Comparison of ENCODE assay signal across 21 cellular contexts in genomic region chr20:54268941-54269340, GRCh38.
DNase-seq lines count a peak whose midpoint lies in the region; ATAC-seq and TF ChIP-seq lines count a peak whose summit lies in the region.
"Had no signal": no experiment of that assay in that cellular context is flagged by ENCODE, and none has a peak within 500 bp of the region (broad histone marks: within the 10 kb centered on the region; RNA-seq: fewer than 3 reads in every experiment).

No MANE protein-coding gene starts in this region.

- no peaks in the 10 kb centered on the region for H3K36me3 ChIP-seq in HUES48 (ENCODE audit: control insufficient read depth, insufficient read depth, low read length)
- H3K36me3 ChIP-seq in tibial artery: no peaks in the 10 kb centered on the region

- H3K4me1 ChIP-seq in HUES48 (ENCODE audit: control insufficient read depth, insufficient read depth, low read length): peaks cover 33% of the 10 kb centered on the region
- peaks cover 0 to 4% (median 0%) of the 10 kb centered on the region in 4 donors for H3K4me1 ChIP-seq in tibial artery

- intact Hi-C loops in tibial artery (cut with DNase I; ENCODE audit: low total_unique reads): no loop called here

- H3K27me3 ChIP-seq in HUES48 (ENCODE audit: control insufficient read depth, insufficient read depth, low read length) (no peaks in the 10 kb centered on the region), tibial artery (no peaks in the 10 kb centered on the region)

- H3K9ac ChIP-seq in HUES48 (ENCODE audit: low read depth, low read length): no peak overlapping the region

- peak; percentile 39 for DNase-seq in ELF-1 (ENCODE audit: low read depth, low spot score)
- DNase-seq in choroid plexus epithelial cell (ENCODE audit: low read depth): peak; percentile 33
- DNase-seq in islet precursor cell: peak; percentile 61
- no peak for DNase-seq in tibial artery
- DNase-seq: CD4-positive, alpha-beta T cell; DMS53; EL; HCEC 1CT; KBM-7; NCI-H1105 treated with DMSO at 0.1 percent for 48 hours; NCI-H1694 treated with DMSO at 0.1 percent for 48 hours; NCI-H2227 treated with DMSO at 0.1 percent for 48 hours; NCI-H510A treated with DMSO at 0.1 percent for 48 hours; NCI-H82; RPMI8226; SIG-M5 had no signal

- H3K27ac ChIP-seq in HUES48 (ENCODE audit: low read depth, low read length) (peak overlapping the region; percentile 62), tibial artery (no peak overlapping the region)
- H3K27ac ChIP-seq: A549 had no signal

- no peaks in the 10 kb centered on the region for H3K9me3 ChIP-seq in HUES48 (ENCODE audit: control insufficient read depth, insufficient read depth, low read length)
- no peaks in the 10 kb centered on the region for H3K9me3 ChIP-seq in tibial artery
- H3K9me3 ChIP-seq: A549 had no signal

- ATAC-seq in GM18502 (IDR thresholded peaks at IDR 0.05; ENCODE audit: poor library complexity, unreplicated experiment) (no peak), esophagus mucosa (no peak), GM21619 (IDR thresholded peaks at IDR 0.05; ENCODE audit: unreplicated experiment) (no peak)
- ATAC-seq: A549 had no signal

- TF ChIP-seq CTCF in choroid plexus epithelial cell (conservative IDR thresholded peaks at IDR 0.05; ENCODE audit: low read depth, low read length) (no peak), tibial artery (IDR thresholded peaks at IDR 0.05) (no peak)

- no peak overlapping the region for H3K4me3 ChIP-seq in HUES48 (ENCODE audit: low read depth, low read length)
- H3K4me3 ChIP-seq in choroid plexus epithelial cell (ENCODE audit: low read depth, low read length): no peak overlapping the region
- H3K4me3 ChIP-seq in tibial artery: no peak overlapping the region
- H3K4me3 ChIP-seq: A549 had no signal

Comparison
In these comparisons a context has a peak if more than half of its experiments do, and no peak if none do; other contexts are left out.
1. DNase-seq: peak in ELF-1 (single experiment), choroid plexus epithelial cell (single experiment) and islet precursor cell (single experiment); none in tibial artery (0 of 2).